Comparison of ENCODE assay signal across 1 cellular context in genomic region chr15:81176291-81176893, GRCh38.
TF ChIP-seq lines count a peak whose summit lies in the region.

No MANE protein-coding gene starts in this region.

TF ChIP-seq in IMR-90, 13 proteins besides CTCF, POLR2A, EP300 and RAD21 (continued from another document):
- TF ChIP-seq ELK1 (IDR thresholded peaks at IDR 0.05; ENCODE audit: borderline replicate concordance, low read depth, low read length) (no peak), USF2 (IDR thresholded peaks at IDR 0.05; ENCODE audit: low read depth, low read length) (no peak), BHLHE40 (IDR thresholded peaks at IDR 0.05; ENCODE audit: low read depth, low read length) (no peak), CEBPB (IDR thresholded peaks at IDR 0.05; ENCODE audit: low read depth, low read length) (no peak), MAFK (IDR thresholded peaks at IDR 0.05; ENCODE audit: low read depth, low read length) (no peak), SMC3 (IDR thresholded peaks at IDR 0.05; ENCODE audit: low read depth, low read length) (no peak), MXI1 (IDR thresholded peaks at IDR 0.05; ENCODE audit: borderline replicate concordance, low read depth, low read length) (no peak), RFX5 (IDR thresholded peaks at IDR 0.05; ENCODE audit: low read depth, low read length) (no peak), RCOR1 (IDR thresholded peaks at IDR 0.05; ENCODE audit: insufficient replicate concordance, low read length) (no peak), NFE2L2 (IDR thresholded peaks at IDR 0.05; ENCODE audit: low read depth, low read length) (no peak)
